Comparison of ENCODE assay signal across 8 cellular contexts in the genomic region with DNA sequence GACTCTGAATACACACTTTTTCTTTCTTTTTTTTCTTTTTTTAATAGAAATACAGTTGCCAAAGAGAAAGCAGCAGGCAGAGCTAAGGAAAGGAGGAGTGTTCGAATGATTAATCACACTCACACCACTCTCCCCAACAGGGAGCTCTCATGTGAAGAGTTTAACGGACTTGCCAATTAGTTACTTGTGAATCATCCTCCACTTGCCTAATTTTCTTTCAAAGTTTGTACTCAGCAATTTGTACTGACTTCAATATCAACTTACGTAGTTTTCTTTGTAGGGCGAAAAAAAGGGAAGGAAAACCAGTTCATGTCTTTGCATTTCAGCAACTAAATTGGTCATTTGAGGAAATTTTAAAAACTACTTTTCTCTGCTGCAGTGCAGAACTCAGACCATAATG.
DNase-seq lines count a peak whose midpoint lies in the region; ATAC-seq lines count a peak whose summit lies in the region.

No MANE protein-coding gene starts in this region.

- H3K27ac ChIP-seq in mesodermal cell (ENCODE audit: low read depth, low read length, severe bottlenecking), result peak overlapping the region; percentile 61

- H3K27ac Mint-ChIP-seq in activated naive CD8-positive, alpha-beta T cell treated with anti-CD3 and anti-CD28 coated beads, Interleukin-2, amount 50 U/mL, for 24 hours, result peak overlapping the region; percentile 86

- H3K36me3 Mint-ChIP-seq in activated naive CD8-positive, alpha-beta T cell treated with anti-CD3 and anti-CD28 coated beads, Interleukin-2, amount 50 U/mL, for 24 hours (ENCODE audit: low read depth), result peaks cover 64% of the 10 kb centered on the region

- H3K4me3 ChIP-seq in mesodermal cell (ENCODE audit: extremely low read depth, insufficient read depth, low read length, poor library complexity, severe bottlenecking), result no peak overlapping the region

- H3K4me3 Mint-ChIP-seq in activated naive CD8-positive, alpha-beta T cell treated with anti-CD3 and anti-CD28 coated beads, Interleukin-2, amount 50 U/mL, for 24 hours, result peak overlapping the region; percentile 48

- H3K9me3 ChIP-seq in mesodermal cell (ENCODE audit: control insufficient read depth, low read length), result no peaks in the 10 kb centered on the region

- peaks cover 4% of the 10 kb centered on the region for H3K9me3 Mint-ChIP-seq in activated naive CD8-positive, alpha-beta T cell treated with anti-CD3 and anti-CD28 coated beads, Interleukin-2, amount 50 U/mL, for 24 hours

- peaks cover 30% of the 10 kb centered on the region for H3K4me1 ChIP-seq in mesodermal cell (ENCODE audit: control insufficient read depth, insufficient read depth, low read length, poor library complexity, severe bottlenecking)

- DNase-seq in Daoy (ENCODE audit: low read depth) (peak; percentile 63), DMS79 treated with DMSO at 0.1 percent for 48 hours (lab: John Stamatoyannopoulos, UW) (no peak), UCSD-AML1 (lab: John Stamatoyannopoulos, UW; ENCODE audit: unreplicated experiment) (no peak), NCI-H1436 treated with DMSO at 0.1 percent for 48 hours (lab: John Stamatoyannopoulos, UW) (no peak)
- DNase-seq in activated naive CD8-positive, alpha-beta T cell treated with anti-CD3 and anti-CD28 coated beads, Interleukin-2, amount 50 U/mL, for 24 hours, result no peak

- peaks cover 42% of the 10 kb centered on the region for H3K36me3 ChIP-seq in mesodermal cell (ENCODE audit: control insufficient read depth, insufficient read depth, low read length)

- H3K27me3 Mint-ChIP-seq in activated naive CD8-positive, alpha-beta T cell treated with anti-CD3 and anti-CD28 coated beads, Interleukin-2, amount 50 U/mL, for 24 hours, result no peaks in the 10 kb centered on the region

- WGBS in mesodermal cell (ENCODE audit: insufficient coverage in 2 of 2), 2 experiments, result 60 to 73% methylated on average over 1 to 2 of the region's 4 CpGs

- ATAC-seq in HG03060 (IDR thresholded peaks at IDR 0.05; ENCODE audit: low read depth, unreplicated experiment) (peak; percentile 27), GM18498 (IDR thresholded peaks at IDR 0.05; ENCODE audit: unreplicated experiment) (no peak)
- peak; percentile 62 for ATAC-seq in activated naive CD8-positive, alpha-beta T cell treated with anti-CD3 and anti-CD28 coated beads, Interleukin-2, amount 50 U/mL, for 24 hours

- peaks cover 87% of the 10 kb centered on the region for H3K4me1 Mint-ChIP-seq in activated naive CD8-positive, alpha-beta T cell treated with anti-CD3 and anti-CD28 coated beads, Interleukin-2, amount 50 U/mL, for 24 hours
